In the genomic region with DNA sequence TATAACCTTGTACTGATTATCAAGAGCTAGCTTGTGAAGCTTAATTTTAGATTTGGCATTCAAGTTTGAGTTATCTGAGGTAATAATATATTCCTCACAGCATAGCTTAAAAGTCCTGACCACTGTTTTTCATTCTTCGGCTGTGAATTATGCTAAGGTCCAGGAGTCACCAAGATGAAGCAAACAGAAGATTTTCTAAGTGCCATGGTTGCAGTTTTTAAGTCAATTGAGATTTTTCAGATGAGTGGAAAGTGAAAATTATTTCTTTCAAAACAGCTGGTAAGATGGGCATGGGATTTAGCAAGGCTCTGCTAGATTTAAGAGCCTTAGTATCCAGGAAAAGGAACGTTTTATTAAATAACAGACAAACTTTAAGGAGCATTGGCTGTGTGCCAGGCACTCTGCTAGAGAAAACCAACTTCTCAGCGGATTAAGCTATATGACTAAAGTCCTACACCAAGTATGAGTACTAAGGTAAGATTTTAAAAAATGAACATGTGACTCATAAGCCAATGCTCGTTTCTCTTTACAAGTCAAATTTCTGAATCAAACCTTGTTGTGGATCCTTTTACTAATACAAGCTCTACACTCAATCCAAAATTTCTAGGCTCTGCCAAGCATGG, we compare ENCODE assay signal across 19 cellular contexts.
DNase-seq lines count a peak whose midpoint lies in the region; ATAC-seq and TF ChIP-seq lines count a peak whose summit lies in the region.
"Had no signal": no experiment of that assay in that cellular context is flagged by ENCODE, and none has a peak within 500 bp of the region (broad histone marks: within the 10 kb centered on the region; RNA-seq: fewer than 3 reads in every experiment).

No MANE protein-coding gene starts in this region.

- H3K27ac Mint-ChIP-seq in stimulated activated effector memory CD8-positive, alpha-beta T cell treated with anti-CD3 and anti-CD28 coated beads, Interleukin-12 subunit alpha, Interleukin-12 subunit beta, amount 100 ng/mL, for 72 hours, result no peak overlapping the region
- H3K27ac Mint-ChIP-seq: activated CD4-positive, alpha-beta T cell treated with anti-CD3 and anti-CD28 coated beads for 36 hours; activated T-cell treated with anti-CD3 and anti-CD28 coated beads, Interleukin-2, amount 50 U/mL, for 24 hours; H9; natural killer cell; stimulated activated naive CD8-positive, alpha-beta T cell treated with anti-CD3 and anti-CD28 coated beads, Interleukin-15, Interleukin-2, amounts not matched to agents 100 ng/mL and 50 ng/mL, for 24 hours had no signal

- intact Hi-C loops in OCI-LY7 (cut with micrococcal nuclease; ENCODE audit: unreplicated experiment), result no loop called here

- H3K4me3 Mint-ChIP-seq in stimulated activated effector memory CD8-positive, alpha-beta T cell treated with anti-CD3 and anti-CD28 coated beads, Interleukin-12 subunit alpha, Interleukin-12 subunit beta, amount 100 ng/mL, for 72 hours, result no peak overlapping the region
- H3K4me3 Mint-ChIP-seq: activated CD4-positive, alpha-beta T cell treated with anti-CD3 and anti-CD28 coated beads for 36 hours; activated T-cell treated with anti-CD3 and anti-CD28 coated beads, Interleukin-2, amount 50 U/mL, for 24 hours; H9; natural killer cell; stimulated activated naive CD8-positive, alpha-beta T cell treated with anti-CD3 and anti-CD28 coated beads, Interleukin-15, Interleukin-2, amounts not matched to agents 100 ng/mL and 50 ng/mL, for 24 hours had no signal

- H3K4me1 Mint-ChIP-seq in stimulated activated effector memory CD8-positive, alpha-beta T cell treated with anti-CD3 and anti-CD28 coated beads, Interleukin-12 subunit alpha, Interleukin-12 subunit beta, amount 100 ng/mL, for 72 hours, result no peaks in the 10 kb centered on the region
- H3K4me1 Mint-ChIP-seq: activated CD4-positive, alpha-beta T cell treated with anti-CD3 and anti-CD28 coated beads for 36 hours; H9; natural killer cell had no signal

- H3K36me3 ChIP-seq in SK-N-MC (ENCODE audit: insufficient read depth, low read length) (no peaks in the 10 kb centered on the region), fibroblast of lung (ENCODE audit: control insufficient read depth, insufficient read depth, low read length) (no peaks in the 10 kb centered on the region), skeletal muscle satellite cell (ENCODE audit: insufficient read depth, low read length) (no peaks in the 10 kb centered on the region), OCI-LY7 (ENCODE audit: insufficient read depth, low read length) (no peaks in the 10 kb centered on the region)

- no peak overlapping the region for H3K4me2 ChIP-seq in fibroblast of lung (ENCODE audit: extremely low read depth, insufficient read depth, low read length)
- peak overlapping the region; percentile 67 for H3K4me2 ChIP-seq in skeletal muscle satellite cell (ENCODE audit: low read length)
- no peak overlapping the region for H3K4me2 ChIP-seq in OCI-LY7 (ENCODE audit: low read length)

- no peaks in the 10 kb centered on the region for H3K27me3 ChIP-seq in fibroblast of lung (ENCODE audit: control insufficient read depth, insufficient read depth, low read length)
- H3K27me3 ChIP-seq in skeletal muscle satellite cell (ENCODE audit: control insufficient read depth, insufficient read depth, low read length), result no peaks in the 10 kb centered on the region

- BruUV-seq in OCI-LY7 (replicated peaks; lab: Mats Ljungman, UMichigan), result no TSS peak

- DNase-seq in GM03348 (ENCODE audit: low spot score), result peak; percentile 44
- peak; percentile 18 for DNase-seq in SK-N-MC (ENCODE audit: low read depth, low spot score)
- DNase-seq in fibroblast of lung (ENCODE audit: low read depth in 2 of 2), result peak; percentile 64 to 86
- no peak for DNase-seq in stimulated activated effector memory CD8-positive, alpha-beta T cell treated with anti-CD3 and anti-CD28 coated beads, Interleukin-12 subunit alpha, Interleukin-12 subunit beta, amount 100 ng/mL, for 72 hours (ENCODE audit: low spot score in 2 of 2)
- no peak for DNase-seq in OCI-LY7 (ENCODE audit: low spot score)
- no peak for DNase-seq in GOT3 (lab: John Stamatoyannopoulos, UW)
- DNase-seq: activated CD4-positive, alpha-beta T cell treated with anti-CD3 and anti-CD28 coated beads for 36 hours; activated T-cell treated with anti-CD3 and anti-CD28 coated beads, Interleukin-2, amount 50 U/mL, for 24 hours; COR-L47; H9; natural killer cell; NCI-H1105 treated with DMSO at 0.1 percent for 48 hours; NCI-H524 treated with DMSO at 0.1 percent for 48 hours; retina; T-helper 2 cell had no signal

- no peak overlapping the region for H3K9ac ChIP-seq in SK-N-MC (ENCODE audit: insufficient read length)
- no peak overlapping the region for H3K9ac ChIP-seq in fibroblast of lung (ENCODE audit: insufficient read depth, low read length)
- peak overlapping the region; percentile 54 for H3K9ac ChIP-seq in skeletal muscle satellite cell (ENCODE audit: low read depth, low read length)

- H3K27ac ChIP-seq in SK-N-MC (0 out of 2 replicates have a peak overlapping the region, but pooled peaks have one; percentile 23), fibroblast of lung (ENCODE audit: insufficient read depth, low read length) (no peak overlapping the region), OCI-LY7 (ENCODE audit: low read depth, low read length, poor library complexity, severe bottlenecking) (no peak overlapping the region)

- no peak for ATAC-seq in HG03378 (IDR thresholded peaks at IDR 0.05; ENCODE audit: unreplicated experiment)
- no peak for ATAC-seq in stimulated activated effector memory CD8-positive, alpha-beta T cell treated with anti-CD3 and anti-CD28 coated beads, Interleukin-12 subunit alpha, Interleukin-12 subunit beta, amount 100 ng/mL, for 72 hours
- ATAC-seq: activated CD4-positive, alpha-beta T cell treated with anti-CD3 and anti-CD28 coated beads for 36 hours; left lobe of liver; natural killer cell had no signal

- TF ChIP-seq CTCF in fibroblast of lung (conservative IDR thresholded peaks at IDR 0.05 in 1 of 2, IDR thresholded peaks at IDR 0.05 in 1 of 2; ENCODE audit: low read depth in 1 of 2, low read length in 2 of 2) (no peak), OCI-LY7 (conservative IDR thresholded peaks at IDR 0.05; ENCODE audit: low read length) (no peak)

- H3K36me3 Mint-ChIP-seq in stimulated activated effector memory CD8-positive, alpha-beta T cell treated with anti-CD3 and anti-CD28 coated beads, Interleukin-12 subunit alpha, Interleukin-12 subunit beta, amount 100 ng/mL, for 72 hours, result no peaks in the 10 kb centered on the region

- H3K9me2 ChIP-seq in OCI-LY7 (ENCODE audit: insufficient read depth, low read length), result no peaks in the 10 kb centered on the region

- POLR2A ChIA-PET in OCI-LY7 (lab: Charles Lee), result interaction anchor here (0.7 to 1.2 kb wide), 3 partner anchors 8 to 133 kb away, joined by 3 read pairs; no protein-coding TSS in a partner anchor

- H3K9me3 Mint-ChIP-seq in stimulated activated effector memory CD8-positive, alpha-beta T cell treated with anti-CD3 and anti-CD28 coated beads, Interleukin-12 subunit alpha, Interleukin-12 subunit beta, amount 100 ng/mL, for 72 hours, result peaks cover 5% of the 10 kb centered on the region

- H3K9me3 ChIP-seq in SK-N-MC (ENCODE audit: low read depth, low read length) (no peaks in the 10 kb centered on the region; the same call in 1 of the 2 replicates), fibroblast of lung (ENCODE audit: control insufficient read depth, insufficient read depth, low read depth, low read length) (no peaks in the 10 kb centered on the region), skeletal muscle satellite cell (replicated peaks; ENCODE audit: low read length) (peaks cover 4% of the 10 kb centered on the region), OCI-LY7 (ENCODE audit: low read length) (0 out of 2 replicates have a peak, but pooled peaks cover under 1% of the 10 kb centered on the region)

- no peak overlapping the region for H2AFZ ChIP-seq in fibroblast of lung (ENCODE audit: low read length)
- no peak overlapping the region for H2AFZ ChIP-seq in OCI-LY7 (ENCODE audit: low read length)

- H3K79me2 ChIP-seq in fibroblast of lung (ENCODE audit: control insufficient read depth, insufficient read depth, low read length), result no peaks in the 10 kb centered on the region
- H3K79me2 ChIP-seq in OCI-LY7 (ENCODE audit: insufficient read depth, low read depth, low read length), result no peaks in the 10 kb centered on the region

- H3K4me3 ChIP-seq in SK-N-MC (no peak overlapping the region), fibroblast of lung (replicated peaks in 1 of 4; ENCODE audit: control extremely low read depth in 1 of 4, insufficient read depth in 1 of 4, low read depth in 3 of 4, low read length in 4 of 4) (no peak overlapping the region), skeletal muscle satellite cell (ENCODE audit: low read length) (no peak overlapping the region), OCI-LY7 (ENCODE audit: low read depth, low read length, poor library complexity, severe bottlenecking) (no peak overlapping the region)

- H3K4me1 ChIP-seq in fibroblast of lung (ENCODE audit: control insufficient read depth, extremely low read depth, insufficient read depth, low read length) (no peaks in the 10 kb centered on the region), skeletal muscle satellite cell (ENCODE audit: control insufficient read depth, insufficient read depth, low read length) (peaks cover 15% of the 10 kb centered on the region), OCI-LY7 (ENCODE audit: insufficient read depth, low read length, poor library complexity, severe bottlenecking) (no peaks in the 10 kb centered on the region)

- no peaks in the 10 kb centered on the region for H4K20me1 ChIP-seq in fibroblast of lung (ENCODE audit: control insufficient read depth, extremely low read depth, insufficient read depth, low read length)
- no peaks in the 10 kb centered on the region for H4K20me1 ChIP-seq in OCI-LY7 (ENCODE audit: insufficient read depth, low read length)

- CTCF ChIA-PET in OCI-LY7 (lab: Charles Lee; ENCODE audit: unreplicated experiment), result no interaction called here

Comparison
In these comparisons a context has a peak if more than half of its experiments do, and no peak if none do; other contexts are left out.
1. DNase-seq: peak in GM03348 (single experiment), SK-N-MC (single experiment) and fibroblast of lung (2 of 2); none in stimulated activated effector memory CD8-positive, alpha-beta T cell treated with anti-CD3 and anti-CD28 coated beads, Interleukin-12 subunit alpha, Interleukin-12 subunit beta, amount 100 ng/mL, for 72 hours (0 of 2), OCI-LY7 (single experiment) and GOT3 (single experiment).